In genomic region chr15:97680606-97681220, GRCh38 we compare ENCODE assay signal across 18 cellular contexts.
"Had no signal": no experiment of that assay in that cellular context is flagged by ENCODE, and none has a peak within 500 bp of the region (broad histone marks: within the 10 kb centered on the region; RNA-seq: fewer than 3 reads in every experiment).

No MANE protein-coding gene starts in this region.

- H3K36me3 Mint-ChIP-seq: activated naive CD8-positive, alpha-beta T cell; brain; stimulated activated naive B cell treated with anti-CD40 and anti-IgM and Interleukin-4, amounts not matched to agents 10 μg/mL and 1 μg/mL and 100 μg/mL, for 72 hours had no signal

- H3K27ac ChIP-seq: epithelial cell of prostate, tibial nerve had no signal

- H3K4me3 ChIP-seq: tibial nerve had no signal

- H3K4me1 Mint-ChIP-seq: brain; central memory CD8-positive, alpha-beta T cell; nephron had no signal

- H3K4me1 ChIP-seq: tibial nerve had no signal

- H3K27me3 Mint-ChIP-seq: central memory CD8-positive, alpha-beta T cell; dendritic cell treated with granulocyte-macrophage colony-stimulating factor and Interleukin-4, amounts not matched to agents 40 ng/mL and 50 ng/mL, for 4 days; effector memory CD8-positive, alpha-beta T cell; stimulated activated naive B cell treated with anti-CD40 and anti-IgM and Interleukin-4, amounts not matched to agents 10 μg/mL and 1 μg/mL and 100 μg/mL, for 72 hours had no signal

- DNase-seq: activated CD4-positive, alpha-beta T cell treated with anti-CD3 and anti-CD28 coated beads for 4 hours; activated gamma-delta T cell treated with Interleukin-2 at 50 U/mL for 16 hours; effector memory CD8-positive, alpha-beta T cell; foreskin melanocyte; kidney glomerular epithelial cell; mesendoderm; nucleus accumbens; posterior cingulate gyrus; stimulated activated CD4-positive, alpha-beta T cell treated with anti-CD3 and anti-CD28 coated beads, Interleukin-15, amount 100 ng/mL, for 24 hours; stimulated activated CD4-positive, alpha-beta T cell treated with anti-CD3 and anti-CD28 coated beads, Interleukin-4, amount 100 ng/mL, for 1 hour; stimulated activated naive B cell treated with anti-CD40 and anti-IgM and Interleukin-4, amounts not matched to agents 10 μg/mL and 1 μg/mL and 100 μg/mL, for 72 hours had no signal

- H3K27ac Mint-ChIP-seq: activated naive CD8-positive, alpha-beta T cell; brain; dendritic cell treated with granulocyte-macrophage colony-stimulating factor and Interleukin-4, amounts not matched to agents 40 ng/mL and 50 ng/mL, for 4 days; effector memory CD8-positive, alpha-beta T cell; nephron; stimulated activated naive B cell treated with anti-CD40 and anti-IgM and Interleukin-4, amounts not matched to agents 10 μg/mL and 1 μg/mL and 100 μg/mL, for 72 hours had no signal

- H3K9me3 Mint-ChIP-seq: brain; dendritic cell treated with granulocyte-macrophage colony-stimulating factor and Interleukin-4, amounts not matched to agents 40 ng/mL and 50 ng/mL, for 4 days; nephron had no signal

- H3K36me3 ChIP-seq: tibial nerve had no signal

- H3K27me3 ChIP-seq: tibial nerve had no signal

- H3K4me3 Mint-ChIP-seq: activated naive CD8-positive, alpha-beta T cell; brain; central memory CD8-positive, alpha-beta T cell; dendritic cell treated with granulocyte-macrophage colony-stimulating factor and Interleukin-4, amounts not matched to agents 40 ng/mL and 50 ng/mL, for 4 days; effector memory CD8-positive, alpha-beta T cell; nephron; stimulated activated naive B cell treated with anti-CD40 and anti-IgM and Interleukin-4, amounts not matched to agents 10 μg/mL and 1 μg/mL and 100 μg/mL, for 72 hours had no signal

- H3K9me3 ChIP-seq: tibial nerve had no signal
